In the genomic region with DNA sequence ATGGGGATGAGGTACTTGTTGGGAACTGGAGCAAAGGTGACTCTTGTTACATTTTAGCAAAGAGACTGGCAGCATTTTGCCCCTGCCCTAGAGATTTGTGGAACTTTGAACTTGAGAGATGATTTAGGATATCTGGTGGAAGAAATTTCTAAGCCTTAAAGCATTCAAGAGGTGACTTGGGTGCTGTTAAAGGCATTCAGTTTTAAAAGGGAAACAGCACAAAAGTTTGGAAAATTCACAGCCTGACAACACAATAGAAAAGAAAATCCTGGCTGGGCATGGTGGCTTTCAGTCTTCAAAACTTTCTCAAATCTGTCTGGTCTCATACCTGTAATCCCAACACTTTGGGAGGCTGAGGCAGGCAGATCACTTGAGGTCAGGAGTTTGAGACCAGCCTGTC, we compare ENCODE assay signal across 2 cellular contexts. TPM values are rescaled to one million over a fixed set of nuclear protein-coding genes. Genes with fewer than 3 reads are reported as not detected.
"Had no signal": no experiment of that assay in that cellular context is flagged by ENCODE, and none has a peak within 500 bp of the region (broad histone marks: within the 10 kb centered on the region; RNA-seq: fewer than 3 reads in every experiment).

No MANE protein-coding gene starts in this region.

RNA-seq across cellular contexts. Expression of gene GNGT2, which starts 25.9 kb away (rescaled TPM):
- total RNA-seq: G401 had no signal

RNA-seq across cellular contexts. Expression of gene B4GALNT2, which starts 52.0 kb away (rescaled TPM):
- total RNA-seq: G401, GM12878 had no signal
- polyA plus RNA-seq: GM12878 had no signal
